ENCODE assay signal across 16 cellular contexts in the genomic region with DNA sequence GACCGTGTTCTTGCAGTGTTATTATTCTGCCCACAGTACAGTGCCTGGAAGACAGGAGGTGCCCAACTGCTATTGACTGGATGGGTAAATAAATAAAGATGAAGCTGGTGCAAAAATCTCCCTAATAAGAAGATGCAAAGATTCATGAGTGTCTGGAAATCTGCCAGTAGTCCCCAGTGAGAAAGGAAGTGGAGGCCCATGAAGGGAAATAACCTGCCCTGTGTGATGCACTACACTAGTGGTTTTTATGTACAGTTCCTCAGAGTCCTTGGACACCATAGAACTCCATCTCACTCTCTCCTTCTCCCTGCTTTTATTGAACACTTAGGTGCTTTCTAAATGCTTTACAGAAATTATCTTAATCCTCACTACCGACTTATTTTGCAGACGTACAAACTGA. TPM values are rescaled to one million over a fixed set of nuclear protein-coding genes. Genes with fewer than 3 reads are reported as not detected.
DNase-seq lines count a peak whose midpoint lies in the region; ATAC-seq lines count a peak whose summit lies in the region.
"Had no signal": no experiment of that assay in that cellular context is flagged by ENCODE, and none has a peak within 500 bp of the region (broad histone marks: within the 10 kb centered on the region; RNA-seq: fewer than 3 reads in every experiment).

No MANE protein-coding gene starts in this region.

- peaks cover 4% of the 10 kb centered on the region for H3K9me3 Mint-ChIP-seq in activated T-cell treated with anti-CD3 and anti-CD28 coated beads, Interleukin-2, amount 50 U/mL, for 4 hours
- peaks cover 0 to 17% (median 3%) of the 10 kb centered on the region in 9 donors for H3K9me3 Mint-ChIP-seq in naive thymus-derived CD8-positive, alpha-beta T cell

- no peaks in the 10 kb centered on the region for H3K36me3 Mint-ChIP-seq in activated T-cell treated with anti-CD3 and anti-CD28 coated beads, Interleukin-2, amount 50 U/mL, for 4 hours (ENCODE audit: insufficient read depth)
- peaks cover 0 to 4% (median 0%) of the 10 kb centered on the region in 3 donors for H3K36me3 Mint-ChIP-seq in naive thymus-derived CD8-positive, alpha-beta T cell

- POLR2A ChIA-PET in naive thymus-derived CD8-positive, alpha-beta T cell (lab: Charles Lee), result interaction anchor here (1.4 kb wide), 1 partner anchor 69 kb away, joined by 3 read pairs; no protein-coding TSS in a partner anchor

- peak overlapping the region in 8 of 10 donors; percentile 8 to 89 (median 66) for H3K27ac Mint-ChIP-seq in naive thymus-derived CD8-positive, alpha-beta T cell
- H3K27ac Mint-ChIP-seq: nephron progenitor cell had no signal

- ATAC-seq in activated T-cell treated with anti-CD3 and anti-CD28 coated beads, Interleukin-2, amount 50 U/mL, for 4 hours, result peak; percentile 50 to 55
- ATAC-seq in GM21447 (IDR thresholded peaks at IDR 0.05; ENCODE audit: unreplicated experiment) (peak; percentile 72), HG03469 (IDR thresholded peaks at IDR 0.05; ENCODE audit: unreplicated experiment) (peak; percentile 66)
- peak; percentile 91 to 94 for ATAC-seq in naive thymus-derived CD8-positive, alpha-beta T cell
- ATAC-seq: K562 had no signal

- DNase-seq in activated T-cell treated with anti-CD3 and anti-CD28 coated beads, Interleukin-2, amount 50 U/mL, for 4 hours, result no peak
- DNase-seq in activated T-cell treated with anti-CD3 and anti-CD28 coated beads, Interleukin-2, amount 50 U/mL, for 1 hour, result no peak
- DNase-seq in naive thymus-derived CD8-positive, alpha-beta T cell, result peak in 7 of 10 donors; percentile 11 to 51 (median 33)
- DNase-seq in HuH-7 (ENCODE audit: low spot score), result no peak
- DNase-seq in cerebellar nuclear complex (lab: John Stamatoyannopoulos, UW), result no peak
- no peak for DNase-seq in stimulated activated CD4-positive, alpha-beta T cell treated with anti-CD3 and anti-CD28 coated beads, Interleukin-4, amount 100 ng/mL, for 24 hours
- DNase-seq: foreskin melanocyte; NCI-H1105; NCI-H226; nephron progenitor cell; SJCRH30; stimulated activated CD4-positive, alpha-beta T cell treated with anti-CD3 and anti-CD28 coated beads, Interleukin-1b, Interleukin-23, amount 100 ng/mL, for 48 hours; uterus had no signal

- peaks cover 44% of the 10 kb centered on the region for H3K4me1 Mint-ChIP-seq in activated T-cell treated with anti-CD3 and anti-CD28 coated beads, Interleukin-2, amount 50 U/mL, for 4 hours (ENCODE audit: low read depth)
- H3K4me1 Mint-ChIP-seq in naive thymus-derived CD8-positive, alpha-beta T cell, result peaks cover 32 to 79% (median 56%) of the 10 kb centered on the region in 4 donors

- no peak overlapping the region for H3K4me3 Mint-ChIP-seq in activated T-cell treated with anti-CD3 and anti-CD28 coated beads, Interleukin-2, amount 50 U/mL, for 4 hours
- H3K4me3 Mint-ChIP-seq in naive thymus-derived CD8-positive, alpha-beta T cell, result peak overlapping the region; percentile 6 to 74 (median 58)
- H3K4me3 Mint-ChIP-seq: nephron progenitor cell had no signal

- H3K27me3 Mint-ChIP-seq in activated T-cell treated with anti-CD3 and anti-CD28 coated beads, Interleukin-2, amount 50 U/mL, for 4 hours (ENCODE audit: low read depth), result no peaks in the 10 kb centered on the region
- no peaks in the 10 kb centered on the region for H3K27me3 Mint-ChIP-seq in naive thymus-derived CD8-positive, alpha-beta T cell

RNA-seq across cellular contexts. Expression of gene SUCLG2, which starts 8.3 kb away (rescaled TPM):
- 10 to 100 TPM; 28.3 to 38.2 (median 29.7) TPM for total RNA-seq in activated T-cell treated with anti-CD3 and anti-CD28 coated beads, Interleukin-2, amount 50 U/mL, for 4 hours
- 10 to 100 TPM; 62.7 to 64.6 TPM for total RNA-seq in naive thymus-derived CD8-positive, alpha-beta T cell
- polyA plus RNA-seq in naive thymus-derived CD8-positive, alpha-beta T cell, result 10 to 100 TPM; 79.7 to 93.8 (median 91.4) TPM

Comparison
In these comparisons a context has a peak if more than half of its experiments do, and no peak if none do; other contexts are left out.
1. DNase-seq: peak in naive thymus-derived CD8-positive, alpha-beta T cell (7 of 10); none in activated T-cell treated with anti-CD3 and anti-CD28 coated beads, Interleukin-2, amount 50 U/mL, for 4 hours (single experiment), activated T-cell treated with anti-CD3 and anti-CD28 coated beads, Interleukin-2, amount 50 U/mL, for 1 hour (single experiment), HuH-7 (single experiment), cerebellar nuclear complex (0 of 2) and stimulated activated CD4-positive, alpha-beta T cell treated with anti-CD3 and anti-CD28 coated beads, Interleukin-4, amount 100 ng/mL, for 24 hours (single experiment).
2. Peak in every context shown above with its lines, with median percentiles within 50 percentile points of each other: ATAC-seq.